Comparison of ENCODE assay signal across 35 cellular contexts in genomic region chr5:124328201-124328600, GRCh38.
"Had no signal": no experiment of that assay in that cellular context is flagged by ENCODE, and none has a peak within 500 bp of the region (broad histone marks: within the 10 kb centered on the region; RNA-seq: fewer than 3 reads in every experiment).

No MANE protein-coding gene starts in this region.

- H3K4me1 Mint-ChIP-seq: activated B cell treated with CpG ODN at 0.5 μM for 24 hours; activated CD4-positive, alpha-beta T cell treated with anti-CD3 and anti-CD28 coated beads, Interleukin-2, amount 10 ng/mL, durations not matched to agents 24 days and 14 days; activated naive CD8-positive, alpha-beta T cell treated with anti-CD3 and anti-CD28 coated beads for 36 hours; activated T-helper 17 cell treated with anti-CD3 and anti-CD28 coated beads, Interleukin-2, amount 50 U/mL, for 72 hours had no signal

- DNase-seq: activated B cell treated with CpG ODN at 0.5 μM for 24 hours; activated CD4-positive, alpha-beta memory T cell treated with anti-CD3 and anti-CD28 coated beads for 36 hours; activated CD4-positive, alpha-beta T cell treated with anti-CD3 and anti-CD28 coated beads for 4 hours; activated CD4-positive, alpha-beta T cell treated with anti-CD3 and anti-CD28 coated beads, Interleukin-2, amount 10 ng/mL, durations not matched to agents 24 days and 14 days; activated CD4-positive, alpha-beta T cell treated with anti-CD3 and anti-CD28 coated beads, Interleukin-2, amount 50 U/mL, for 1 hour; activated CD4-positive, alpha-beta T cell treated with anti-CD3 and anti-CD28 coated beads, Interleukin-2, amount 50 U/mL, for 4 hours; activated CD4-positive, CD25-positive, alpha-beta regulatory T cell treated with anti-CD3 and anti-CD28 coated beads, Interleukin-2, amount 50 U/mL, for 72 hours; activated CD8-positive, alpha-beta memory T cell treated with anti-CD3 and anti-CD28 coated beads, Interleukin-2, amount 50 U/mL, for 4 hours; activated CD8-positive, alpha-beta T cell treated with anti-CD3 and anti-CD28 coated beads for 36 hours; activated effector memory CD4-positive, alpha-beta T cell treated with anti-CD3 and anti-CD28 coated beads, Interleukin-2, amount 50 U/mL, for 16 hours; activated gamma-delta T cell treated with Interleukin-2 at 50 U/mL for 16 hours; activated naive CD4-positive, alpha-beta T cell; activated naive CD4-positive, alpha-beta T cell treated with anti-CD3 and anti-CD28 coated beads for 36 hours; activated naive CD4-positive, alpha-beta T cell treated with anti-CD3 and anti-CD28 coated beads, Interleukin-2, amount 50 U/mL, for 16 hours; activated naive CD8-positive, alpha-beta T cell treated with anti-CD3 and anti-CD28 coated beads for 36 hours; activated T-cell treated with anti-CD3 and anti-CD28 coated beads for 4 hours; activated T-cell treated with anti-CD3 and anti-CD28 coated beads, Interleukin-2, amount 50 U/mL, for 1 hour; activated T-cell treated with anti-CD3 and anti-CD28 coated beads, Interleukin-2, amount 50 U/mL, for 4 hours; activated T-cell treated with anti-CD3 and anti-CD28 coated beads, Interleukin-2, amount 50 U/mL, for 72 hours; adrenal gland; amniotic stem cell; aorta; body of pancreas; brain microvascular endothelial cell; central memory CD4-positive, alpha-beta T cell; T-helper 1 cell; T-helper 2 cell; T-helper 9 cell had no signal

- H3K27me3 ChIP-seq: adrenal gland, body of pancreas, brain microvascular endothelial cell, breast epithelium had no signal

- H3K27ac ChIP-seq: adrenal gland, body of pancreas, brain microvascular endothelial cell, breast epithelium, VCaP had no signal

- H3K36me3 ChIP-seq: adrenal gland, brain microvascular endothelial cell, breast epithelium had no signal

- H3K9me3 ChIP-seq: adrenal gland, body of pancreas had no signal

- H3K4me3 Mint-ChIP-seq: activated B cell treated with CpG ODN at 0.5 μM for 24 hours; activated CD4-positive, alpha-beta memory T cell treated with anti-CD3 and anti-CD28 coated beads for 36 hours; activated CD4-positive, alpha-beta T cell treated with anti-CD3 and anti-CD28 coated beads, Interleukin-2, amount 10 ng/mL, durations not matched to agents 24 days and 14 days; activated CD8-positive, alpha-beta T cell treated with anti-CD3 and anti-CD28 coated beads for 36 hours; activated naive CD4-positive, alpha-beta T cell treated with anti-CD3 and anti-CD28 coated beads for 36 hours; activated naive CD8-positive, alpha-beta T cell treated with anti-CD3 and anti-CD28 coated beads for 36 hours; activated T-cell treated with anti-CD3 and anti-CD28 coated beads, Interleukin-2, amount 50 U/mL, for 4 hours; activated T-cell treated with anti-CD3 and anti-CD28 coated beads, Interleukin-2, amount 50 U/mL, for 72 hours; activated T-helper 1 cell treated with anti-CD3 and anti-CD28 coated beads, Interleukin-12 subunit alpha, Interleukin-12 subunit beta, Interleukin-2, Interleukin-4 antibody, amounts not matched to agents 30 ng/mL and 10 ng/mL and 1 ng/mL, durations not matched to agents 14 hours and 24 hours and 36 hours; activated T-helper 17 cell treated with anti-CD3 and anti-CD28 coated beads, Interleukin-2, amount 50 U/mL, for 72 hours; T-helper 1 cell treated with Interleukin-12 subunit alpha and Interleukin-12 subunit beta and Interleukin-4 antibody, amounts not matched to agents 30 μg/mL and 1 μg/mL, for 36 hours; T-helper 2 cell treated with Interferon-gamma antibody and Interleukin-4, amounts not matched to agents 5 μg/mL and 100 μg/mL, for 36 hours had no signal

- H3K4me1 ChIP-seq: adrenal gland, body of pancreas, breast epithelium had no signal

- H3K36me3 Mint-ChIP-seq: activated CD4-positive, alpha-beta memory T cell treated with anti-CD3 and anti-CD28 coated beads for 36 hours; activated naive CD4-positive, alpha-beta T cell treated with anti-CD3 and anti-CD28 coated beads, Interleukin-2, amount 50 U/mL, for 72 hours; activated naive CD8-positive, alpha-beta T cell treated with anti-CD3 and anti-CD28 coated beads for 36 hours had no signal

- H3K4me3 ChIP-seq: adrenal gland, body of pancreas, breast epithelium had no signal

- H3K27ac Mint-ChIP-seq: activated B cell treated with CpG ODN at 0.5 μM for 24 hours; activated CD4-positive, alpha-beta memory T cell treated with anti-CD3 and anti-CD28 coated beads for 36 hours; activated CD4-positive, alpha-beta T cell treated with anti-CD3 and anti-CD28 coated beads, Interleukin-2, amount 10 ng/mL, durations not matched to agents 24 days and 14 days; activated CD8-positive, alpha-beta T cell treated with anti-CD3 and anti-CD28 coated beads for 36 hours; activated naive CD4-positive, alpha-beta T cell treated with anti-CD3 and anti-CD28 coated beads for 36 hours; activated naive CD4-positive, alpha-beta T cell treated with anti-CD3 and anti-CD28 coated beads, Interleukin-2, amount 50 U/mL, for 72 hours; activated naive CD8-positive, alpha-beta T cell treated with anti-CD3 and anti-CD28 coated beads for 36 hours; activated T-cell treated with anti-CD3 and anti-CD28 coated beads, Interleukin-2, amount 50 U/mL, for 72 hours; activated T-helper 1 cell treated with anti-CD3 and anti-CD28 coated beads, Interleukin-12 subunit alpha, Interleukin-12 subunit beta, Interleukin-2, Interleukin-4 antibody, amounts not matched to agents 30 ng/mL and 10 ng/mL and 1 ng/mL, durations not matched to agents 14 hours and 24 hours and 36 hours; activated T-helper 17 cell treated with anti-CD3 and anti-CD28 coated beads, Interleukin-2, amount 50 U/mL, for 72 hours; T-helper 1 cell treated with Interleukin-12 subunit alpha and Interleukin-12 subunit beta and Interleukin-4 antibody, amounts not matched to agents 30 μg/mL and 1 μg/mL, for 36 hours; T-helper 2 cell treated with Interferon-gamma antibody and Interleukin-4, amounts not matched to agents 5 μg/mL and 100 μg/mL, for 36 hours had no signal

- H3K9me3 Mint-ChIP-seq: activated CD4-positive, alpha-beta T cell treated with anti-CD3 and anti-CD28 coated beads, Interleukin-2, amount 10 ng/mL, durations not matched to agents 24 days and 14 days; activated T-cell treated with anti-CD3 and anti-CD28 coated beads, Interleukin-2, amount 50 U/mL, for 4 hours had no signal

- H3K27me3 Mint-ChIP-seq: activated B cell treated with CpG ODN at 0.5 μM for 24 hours; activated CD4-positive, alpha-beta memory T cell treated with anti-CD3 and anti-CD28 coated beads for 36 hours; activated CD4-positive, alpha-beta T cell treated with anti-CD3 and anti-CD28 coated beads, Interleukin-2, amount 10 ng/mL, durations not matched to agents 24 days and 14 days; activated CD8-positive, alpha-beta T cell treated with anti-CD3 and anti-CD28 coated beads for 36 hours; activated T-helper 17 cell treated with anti-CD3 and anti-CD28 coated beads, Interleukin-2, amount 50 U/mL, for 72 hours had no signal

- ATAC-seq: activated CD8-positive, alpha-beta T cell treated with anti-CD3 and anti-CD28 coated beads for 36 hours; activated naive CD4-positive, alpha-beta T cell treated with anti-CD3 and anti-CD28 coated beads, Interleukin-2, amount 50 U/mL, for 72 hours; activated T-cell treated with anti-CD3 and anti-CD28 coated beads, Interleukin-2, amount 50 U/mL, for 4 hours; activated T-cell treated with anti-CD3 and anti-CD28 coated beads, Interleukin-2, amount 50 U/mL, for 72 hours; activated T-helper 17 cell treated with anti-CD3 and anti-CD28 coated beads, Interleukin-2, amount 50 U/mL, for 72 hours; body of pancreas had no signal
